8 cellular contexts compared by ENCODE assay signal in the genomic region with DNA sequence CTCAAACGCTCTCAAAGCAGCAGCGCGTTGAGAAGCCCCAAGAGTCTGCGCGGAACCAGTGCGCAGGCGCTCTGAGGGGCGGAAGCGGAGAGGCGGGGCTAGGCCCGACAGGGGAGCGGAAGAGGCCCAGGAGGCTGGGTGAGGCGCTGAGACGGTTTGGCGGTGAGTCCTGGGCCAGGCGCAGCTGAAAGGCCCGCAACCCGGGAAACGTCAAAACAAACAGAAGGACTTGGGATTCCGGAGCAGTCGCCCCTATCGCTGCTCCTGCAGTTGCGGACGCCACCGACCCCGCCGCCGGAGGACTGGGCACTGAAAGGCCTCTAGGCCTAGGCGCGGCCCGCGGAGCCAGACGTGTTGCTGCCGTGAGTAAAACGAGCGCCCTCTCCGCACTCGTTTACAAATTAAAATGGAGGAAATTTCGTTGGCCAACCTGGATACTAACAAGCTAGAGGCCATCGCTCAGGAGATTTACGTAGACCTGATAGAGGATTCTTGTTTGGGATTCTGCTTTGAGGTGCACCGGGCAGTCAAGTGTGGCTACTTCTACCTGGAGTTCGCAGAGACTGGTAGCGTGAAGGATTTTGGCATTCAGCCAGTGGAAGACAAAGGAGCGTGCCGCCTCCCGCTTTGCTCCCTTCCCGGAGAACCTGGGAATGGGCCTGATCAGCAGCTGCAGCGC. TPM values are rescaled to one million over a fixed set of nuclear protein-coding genes. Genes with fewer than 3 reads are reported as not detected.
DNase-seq lines count a peak whose midpoint lies in the region; ATAC-seq, FAIRE-seq and TF ChIP-seq lines count a peak whose summit lies in the region.

Gene ATXN7L3B, plus strand, starts transcription at position 129 of the 679 bp plus-strand sequence. Its CDS starts 278 bp downstream, at position 407.

- peak; percentile 66 for FAIRE-seq in GM12891 (lab: Jason Lieb, UNC)

- WGBS in adrenal gland, 4 donors = 0 to 2% (median 0%) methylated on average over 27 to 49 of the region's 49 CpGs
- 0 to 1% methylated on average over 49 of the region's 49 CpGs for WGBS in heart right ventricle, 2 donors

- CTCF ChIA-PET in T-cell (lab: Charles Lee) = interaction anchor here in 1 of 2 donors (0.9 to 1.4 kb wide), 3 partner anchors 15 to 48 kb away, joined by 3 read pairs; no protein-coding TSS in a partner anchor

- intact Hi-C loops in adrenal gland (cut with DNase I) = no loop called here
- intact Hi-C loops in heart right ventricle (cut with DNase I) = no loop called here
- intact Hi-C loops in posterior vena cava (cut with DNase I) = no loop called here
- intact Hi-C loops in upper lobe of right lung (cut with DNase I) = no loop called here

- POLR2A ChIA-PET in T-cell (lab: Charles Lee) = interaction anchor here in 1 of 2 donors (0.5 to 0.8 kb wide), 2 partner anchors 15 to 1716 kb away, joined by 3 read pairs; no protein-coding TSS in a partner anchor

- peak within 1 kb of the TSS; percentile 95 to 99 for H3K27ac Mint-ChIP-seq in T-cell

- peaks cover 39% of the 10 kb centered on the region for H3K36me3 Mint-ChIP-seq in T-cell

- peaks cover 24 to 34% of the 10 kb centered on the region in 2 donors for H3K4me1 ChIP-seq in adrenal gland (replicated peaks in 1 of 2)
- peaks cover 5 to 47% (median 44%) of the 10 kb centered on the region in 9 donors for H3K4me1 ChIP-seq in heart right ventricle
- H3K4me1 ChIP-seq in upper lobe of right lung = peaks cover 42% of the 10 kb centered on the region

- H3K9me3 ChIP-seq in adrenal gland (replicated peaks in 1 of 3) (no peaks in the 10 kb centered on the region), heart right ventricle (no peaks in the 10 kb centered on the region), upper lobe of right lung (no peaks in the 10 kb centered on the region)

- DNase-seq in GM12891 (ENCODE audit: insufficient read length, low spot score) (peak; percentile 72), NCI-H1436 treated with DMSO at 0.1 percent for 48 hours (lab: John Stamatoyannopoulos, UW) (peak; percentile 70), T-cell (peak; percentile 92 to 98 (median 95)), adrenal gland (peak; percentile 91 to 94 (median 93)), heart right ventricle (peak; percentile 94 to 96), posterior vena cava (ENCODE audit: low spot score) (peak; percentile 98), upper lobe of right lung (peak; percentile 97)

- peak within 1 kb of the TSS; percentile 70 to 95 (median 90) for H3K27ac ChIP-seq in adrenal gland
- H3K27ac ChIP-seq in heart right ventricle = peak within 1 kb of the TSS; percentile 85 to 98 (median 93)
- peak within 1 kb of the TSS; percentile 99 for H3K27ac ChIP-seq in upper lobe of right lung

- peak; percentile 99 for ATAC-seq in HG02840 (IDR thresholded peaks at IDR 0.05; ENCODE audit: low FRiP score, unreplicated experiment)
- peak; percentile 95 to 98 (median 96) for ATAC-seq in T-cell (replicated peaks in 1 of 4)
- ATAC-seq in heart right ventricle = peak; percentile 100
- ATAC-seq in upper lobe of right lung = peak; percentile 100

- TF ChIP-seq POLR2A in GM12891 (IDR thresholded peaks at IDR 0.05; ENCODE audit: low read depth, low read length) (peak; percentile 89), adrenal gland (IDR thresholded peaks at IDR 0.05) (peak; percentile 45 to 81)

- H3K4me3 ChIP-seq in adrenal gland = peak within 1 kb of the TSS; percentile 60 to 95 (median 68)
- peak within 1 kb of the TSS; percentile 56 to 93 (median 73) for H3K4me3 ChIP-seq in heart right ventricle
- peak within 1 kb of the TSS; percentile 94 for H3K4me3 ChIP-seq in upper lobe of right lung

- no peaks in the 10 kb centered on the region for H3K27me3 ChIP-seq in adrenal gland
- H3K27me3 ChIP-seq in heart right ventricle = no peaks in the 10 kb centered on the region
- H3K27me3 ChIP-seq in upper lobe of right lung = no peaks in the 10 kb centered on the region

- peaks cover 51 to 60% (median 57%) of the 10 kb centered on the region in 3 donors for H3K4me1 Mint-ChIP-seq in T-cell

- H3K36me3 ChIP-seq in adrenal gland (replicated peaks in 1 of 2) (no peaks in the 10 kb centered on the region), heart right ventricle (peaks cover 0 to 22% (median 0%) of the 10 kb centered on the region in 9 donors), upper lobe of right lung (peaks cover 7% of the 10 kb centered on the region)

- no peaks in the 10 kb centered on the region for H3K27me3 Mint-ChIP-seq in T-cell

- TF ChIP-seq CTCF in adrenal gland (IDR thresholded peaks at IDR 0.05) (peak in 1 of 6 experiments; percentile 13), heart right ventricle (IDR thresholded peaks at IDR 0.05) (no peak), upper lobe of right lung (IDR thresholded peaks at IDR 0.05) (no peak)

- peak within 1 kb of the TSS; percentile 93 to 97 (median 97) for H3K4me3 Mint-ChIP-seq in T-cell

- H3K9me3 Mint-ChIP-seq in T-cell = no peaks in the 10 kb centered on the region

TF ChIP-seq in GM12891, 5 proteins besides CTCF, POLR2A, EP300 and RAD21:
- TF ChIP-seq SPI1 (IDR thresholded peaks at IDR 0.05; ENCODE audit: low read depth, low read length) = peak; percentile 64; the same call in 1 of the 2 replicates
- TF ChIP-seq TAF1 (IDR thresholded peaks at IDR 0.05; ENCODE audit: low read depth, low read length) = peak; percentile 69
- TF ChIP-seq POU2F2 (IDR thresholded peaks at IDR 0.05; ENCODE audit: low read depth, low read length) = peak; percentile 26; the same call in 1 of the 2 replicates
- TF ChIP-seq PAX5 (IDR thresholded peaks at IDR 0.05; ENCODE audit: insufficient read depth, low read length, severe bottlenecking) = no peak
- TF ChIP-seq POLR2AphosphoS5 (IDR thresholded peaks at IDR 0.05; ENCODE audit: low read depth, low read length) = peak; percentile 84

RNA-seq across cellular contexts. Expression of gene ATXN7L3B, which starts in this region (rescaled TPM):
- polyA plus RNA-seq in GM12891 (2012; ENCODE audit: low read depth, missing spikeins) = 13.0 TPM
- total RNA-seq in T-cell (10 to 100 TPM; 35.1 to 46.8 (median 40.3) TPM), adrenal gland (10 to 100 TPM; 23.2 to 34.4 (median 27.8) TPM), heart right ventricle (10 to 100 TPM; 20.7 to 25.9 (median 22.3) TPM), posterior vena cava (10 to 100 TPM; 15.6 to 18.1 TPM), upper lobe of right lung (30.4 TPM)
- polyA plus RNA-seq in adrenal gland (10 to 100 TPM in 1 of 3 donors, 1 to 10 TPM in 2; 5.4 to 29.4 (median 8.4) TPM), heart right ventricle (10 to 100 TPM in 1 of 2 donors, 1 to 10 TPM in 1; 5.6 to 10.9 TPM)

Comparison
In these comparisons a context has a peak if more than half of its experiments do, and no peak if none do; other contexts are left out.
1. Peak in every context shown above with its lines: DNase-seq, ATAC-seq, H3K4me3 ChIP-seq and H3K27ac ChIP-seq.